Comparison of ENCODE assay signal across 9 cellular contexts in the genomic region with DNA sequence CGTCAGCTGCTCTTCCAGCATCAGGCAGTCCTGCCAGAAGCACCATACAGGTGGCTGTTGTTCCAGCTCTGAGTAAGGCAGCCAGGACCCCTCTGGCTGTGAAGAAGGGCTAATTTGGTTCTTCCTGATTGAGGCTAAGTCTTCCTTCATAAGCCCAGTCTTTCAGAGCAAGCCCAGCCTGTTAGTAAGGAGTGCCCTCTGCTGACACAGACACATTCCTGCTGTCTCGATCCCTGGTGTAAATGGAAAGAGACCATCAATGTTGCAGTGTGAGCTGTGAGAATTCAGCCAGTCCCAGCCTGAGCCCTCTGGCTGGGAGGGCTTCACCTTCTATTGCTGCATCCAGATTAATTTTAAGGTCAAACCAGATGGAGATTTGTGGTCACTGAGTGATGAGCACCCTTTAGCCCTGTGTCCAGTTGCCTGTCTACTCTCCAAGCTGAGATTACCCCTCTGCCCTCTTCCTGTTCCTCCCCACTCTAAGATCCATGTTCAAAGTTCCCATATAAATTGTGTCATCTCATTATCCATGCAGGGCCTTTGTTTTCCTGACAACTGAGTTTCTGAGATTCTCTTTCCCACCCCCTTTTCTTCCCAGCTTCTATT. TPM values are rescaled to one million over a fixed set of nuclear protein-coding genes. Genes with fewer than 3 reads are reported as not detected.
DNase-seq lines count a peak whose midpoint lies in the region; ATAC-seq and TF ChIP-seq lines count a peak whose summit lies in the region.
"Had no signal": no experiment of that assay in that cellular context is flagged by ENCODE, and none has a peak within 500 bp of the region (broad histone marks: within the 10 kb centered on the region; RNA-seq: fewer than 3 reads in every experiment).

No MANE protein-coding gene starts in this region.

- TF ChIP-seq POLR2A in uterus (IDR thresholded peaks at IDR 0.05) = no peak

- no peaks in the 10 kb centered on the region for H3K27me3 ChIP-seq in uterus

- H3K4me1 Mint-ChIP-seq in endothelial cell (ENCODE audit: unreplicated experiment) (peaks cover 9% of the 10 kb centered on the region), naive B cell (peaks cover 26 to 33% (median 32%) of the 10 kb centered on the region in 3 donors)

- no peak for TF ChIP-seq CTCF in endothelial cell (IDR thresholded peaks at IDR 0.05; ENCODE audit: unreplicated experiment)
- no peak for TF ChIP-seq CTCF in uterus (IDR thresholded peaks at IDR 0.05)

- no peak overlapping the region for H3K27ac ChIP-seq in uterus

- no peaks in the 10 kb centered on the region for H3K36me3 ChIP-seq in uterus

- H3K9me3 ChIP-seq in uterus = no peaks in the 10 kb centered on the region

- no peak overlapping the region for H3K4me3 Mint-ChIP-seq in endothelial cell (ENCODE audit: unreplicated experiment)
- H3K4me3 Mint-ChIP-seq in naive B cell = no peak overlapping the region

- no peaks in the 10 kb centered on the region for H3K9me3 Mint-ChIP-seq in endothelial cell (ENCODE audit: unreplicated experiment)
- no peaks in the 10 kb centered on the region for H3K9me3 Mint-ChIP-seq in naive B cell

- peak; percentile 42 to 68 for ATAC-seq in naive B cell (ENCODE audit: low read depth in 2 of 2)

- no peak overlapping the region for H3K4me3 ChIP-seq in uterus

- peak; percentile 4 for DNase-seq in NCI-H1092 treated with DMSO at 0.1 percent for 48 hours (lab: John Stamatoyannopoulos, UW)
- DNase-seq in NCI-H1092 (lab: John Stamatoyannopoulos, UW) = no peak
- peak; percentile 56 for DNase-seq in NOMO-1 treated with dmso at 0.1 percent for 144 hours (lab: John Stamatoyannopoulos, UW; ENCODE audit: unreplicated experiment)
- peak; percentile 38 for DNase-seq in endothelial cell (ENCODE audit: low spot score)
- peak; percentile 20 for DNase-seq in naive B cell
- no peak for DNase-seq in uterus
- DNase-seq in stimulated activated CD4-positive, alpha-beta T cell treated with anti-CD3 and anti-CD28 coated beads, Interleukin-1b, Interleukin-23, amount 100 ng/mL, for 48 hours = no peak
- no peak for DNase-seq in T-helper 2 cell

- no peaks in the 10 kb centered on the region for H3K4me1 ChIP-seq in uterus

- H3K27me3 Mint-ChIP-seq in endothelial cell (ENCODE audit: unreplicated experiment) (peaks cover 5% of the 10 kb centered on the region), naive B cell (peaks cover 9 to 21% (median 17%) of the 10 kb centered on the region in 3 donors)

- intact Hi-C loops in uterus (cut with DNase I; ENCODE audit: low total_unique reads) = no loop called here

- H3K36me3 Mint-ChIP-seq in endothelial cell (ENCODE audit: low read depth, unreplicated experiment) = no peaks in the 10 kb centered on the region
- H3K36me3 Mint-ChIP-seq in naive B cell = no peaks in the 10 kb centered on the region

- H3K27ac Mint-ChIP-seq in endothelial cell (ENCODE audit: unreplicated experiment) = no peak overlapping the region
- peak overlapping the region in 1 of 6 donors; percentile 61 for H3K27ac Mint-ChIP-seq in naive B cell

RNA-seq across cellular contexts. Expression of a gene that starts 44.8 kb away (rescaled TPM):
- total RNA-seq in endothelial cell (ENCODE audit: unreplicated experiment) (66.8 TPM), uterus (100 to 1,000 TPM in 1 of 4 donors, 10 to 100 TPM in 3; 34.1 to 102 (median 57.4) TPM)
- polyA plus RNA-seq in naive B cell (ENCODE audit: low read depth in 6 of 6) = not detected
- total RNA-seq: T-helper 2 cell treated with Interferon-gamma antibody and Interleukin-4, amounts not matched to agents 100 ng/mL and 5 ng/mL, for 36 hours had no signal

Comparison
In these comparisons a context has a peak if more than half of its experiments do, and no peak if none do; other contexts are left out.
1. DNase-seq: peak in NCI-H1092 treated with DMSO at 0.1 percent for 48 hours (single experiment), NOMO-1 treated with dmso at 0.1 percent for 144 hours (single experiment), endothelial cell (single experiment) and naive B cell (single experiment); none in NCI-H1092 (single experiment), uterus (0 of 2), stimulated activated CD4-positive, alpha-beta T cell treated with anti-CD3 and anti-CD28 coated beads, Interleukin-1b, Interleukin-23, amount 100 ng/mL, for 48 hours (single experiment) and T-helper 2 cell (0 of 5).